1 cellular context compared by ENCODE assay signal in genomic region chr10:306654-307185, GRCh38.
TF ChIP-seq lines count a peak whose summit lies in the region.

No MANE protein-coding gene starts in this region.

TF ChIP-seq in HepG2, 621 proteins besides CTCF, POLR2A, EP300 and RAD21 (continued from another document and continues in another):
- TF ChIP-seq, protein P1, sequence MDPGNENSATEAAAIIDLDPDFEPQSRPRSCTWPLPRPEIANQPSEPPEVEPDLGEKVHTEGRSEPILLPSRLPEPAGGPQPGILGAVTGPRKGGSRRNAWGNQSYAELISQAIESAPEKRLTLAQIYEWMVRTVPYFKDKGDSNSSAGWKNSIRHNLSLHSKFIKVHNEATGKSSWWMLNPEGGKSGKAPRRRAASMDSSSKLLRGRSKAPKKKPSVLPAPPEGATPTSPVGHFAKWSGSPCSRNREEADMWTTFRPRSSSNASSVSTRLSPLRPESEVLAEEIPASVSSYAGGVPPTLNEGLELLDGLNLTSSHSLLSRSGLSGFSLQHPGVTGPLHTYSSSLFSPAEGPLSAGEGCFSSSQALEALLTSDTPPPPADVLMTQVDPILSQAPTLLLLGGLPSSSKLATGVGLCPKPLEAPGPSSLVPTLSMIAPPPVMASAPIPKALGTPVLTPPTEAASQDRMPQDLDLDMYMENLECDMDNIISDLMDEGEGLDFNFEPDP (CRISPR knock-in tag; conservative IDR thresholded peaks at IDR 0.05): no peak
- no peak for TF ChIP-seq ZNF619 (CRISPR knock-in tag; IDR thresholded peaks at IDR 0.05)
- TF ChIP-seq SRSF9 (IDR thresholded peaks at IDR 0.05; ENCODE audit: borderline replicate concordance, insufficient read depth, low read depth, low read length, poor library complexity, severe bottlenecking): no peak
- TF ChIP-seq ZNF672 (CRISPR knock-in tag; IDR thresholded peaks at IDR 0.05): no peak
- TF ChIP-seq, protein P2, sequence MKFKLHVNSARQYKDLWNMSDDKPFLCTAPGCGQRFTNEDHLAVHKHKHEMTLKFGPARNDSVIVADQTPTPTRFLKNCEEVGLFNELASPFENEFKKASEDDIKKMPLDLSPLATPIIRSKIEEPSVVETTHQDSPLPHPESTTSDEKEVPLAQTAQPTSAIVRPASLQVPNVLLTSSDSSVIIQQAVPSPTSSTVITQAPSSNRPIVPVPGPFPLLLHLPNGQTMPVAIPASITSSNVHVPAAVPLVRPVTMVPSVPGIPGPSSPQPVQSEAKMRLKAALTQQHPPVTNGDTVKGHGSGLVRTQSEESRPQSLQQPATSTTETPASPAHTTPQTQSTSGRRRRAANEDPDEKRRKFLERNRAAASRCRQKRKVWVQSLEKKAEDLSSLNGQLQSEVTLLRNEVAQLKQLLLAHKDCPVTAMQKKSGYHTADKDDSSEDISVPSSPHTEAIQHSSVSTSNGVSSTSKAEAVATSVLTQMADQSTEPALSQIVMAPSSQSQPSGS (CRISPR knock-in tag; IDR thresholded peaks at IDR 0.05): no peak
- no peak for TF ChIP-seq ZNF282 (IDR thresholded peaks at IDR 0.05; ENCODE audit: partially characterized antibody)
- no peak for TF ChIP-seq ZBTB1 (CRISPR knock-in tag; IDR thresholded peaks at IDR 0.05; ENCODE audit: borderline replicate concordance)
- no peak for TF ChIP-seq SKI (IDR thresholded peaks at IDR 0.05; ENCODE audit: partially characterized antibody)
- TF ChIP-seq LCORL (IDR thresholded peaks at IDR 0.05): no peak
- no peak for TF ChIP-seq LCORL (CRISPR knock-in tag; IDR thresholded peaks at IDR 0.05)
- no peak for TF ChIP-seq SNAI1 (CRISPR knock-in tag; IDR thresholded peaks at IDR 0.05; ENCODE audit: borderline replicate concordance)
- TF ChIP-seq ZSCAN21 (CRISPR knock-in tag; IDR thresholded peaks at IDR 0.05; ENCODE audit: borderline replicate concordance): no peak
- no peak for TF ChIP-seq KAT2B (IDR thresholded peaks at IDR 0.05; ENCODE audit: borderline replicate concordance, low read depth, low read length)
- TF ChIP-seq, protein P3, sequence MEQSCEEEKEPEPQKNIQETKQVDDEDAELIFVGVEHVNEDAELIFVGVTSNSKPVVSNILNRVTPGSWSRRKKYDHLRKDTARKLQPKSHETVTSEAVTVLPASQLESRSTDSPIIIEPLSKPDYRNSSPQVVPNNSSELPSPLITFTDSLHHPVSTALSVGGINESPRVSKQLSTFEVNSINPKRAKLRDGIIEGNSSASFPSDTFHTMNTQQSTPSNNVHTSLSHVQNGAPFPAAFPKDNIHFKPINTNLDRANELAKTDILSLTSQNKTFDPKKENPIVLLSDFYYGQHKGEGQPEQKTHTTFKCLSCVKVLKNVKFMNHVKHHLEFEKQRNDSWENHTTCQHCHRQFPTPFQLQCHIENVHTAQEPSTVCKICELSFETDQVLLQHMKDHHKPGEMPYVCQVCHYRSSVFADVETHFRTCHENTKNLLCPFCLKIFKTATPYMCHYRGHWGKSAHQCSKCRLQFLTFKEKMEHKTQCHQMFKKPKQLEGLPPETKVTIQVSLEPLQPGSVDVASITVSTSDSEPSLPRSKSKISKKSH (CRISPR knock-in tag; IDR thresholded peaks at IDR 0.05; ENCODE audit: borderline replicate concordance): no peak
- TF ChIP-seq, protein P4, sequence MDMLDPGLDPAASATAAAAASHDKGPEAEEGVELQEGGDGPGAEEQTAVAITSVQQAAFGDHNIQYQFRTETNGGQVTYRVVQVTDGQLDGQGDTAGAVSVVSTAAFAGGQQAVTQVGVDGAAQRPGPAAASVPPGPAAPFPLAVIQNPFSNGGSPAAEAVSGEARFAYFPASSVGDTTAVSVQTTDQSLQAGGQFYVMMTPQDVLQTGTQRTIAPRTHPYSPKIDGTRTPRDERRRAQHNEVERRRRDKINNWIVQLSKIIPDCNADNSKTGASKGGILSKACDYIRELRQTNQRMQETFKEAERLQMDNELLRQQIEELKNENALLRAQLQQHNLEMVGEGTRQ (IDR thresholded peaks at IDR 0.05; ENCODE audit: low read depth, low read length): no peak
- TF ChIP-seq, protein P4 (CRISPR knock-in tag; IDR thresholded peaks at IDR 0.05; ENCODE audit: borderline replicate concordance): no peak
- no peak for TF ChIP-seq TRAFD1 (CRISPR knock-in tag; IDR thresholded peaks at IDR 0.05; ENCODE audit: borderline replicate concordance)
- TF ChIP-seq IKZF1 (IDR thresholded peaks at IDR 0.05): no peak
- no peak for TF ChIP-seq RAD51 (IDR thresholded peaks at IDR 0.05; ENCODE audit: borderline replicate concordance)
- TF ChIP-seq ZNF121 (CRISPR knock-in tag; IDR thresholded peaks at IDR 0.05): no peak
- TF ChIP-seq ZSCAN20 (CRISPR knock-in tag; IDR thresholded peaks at IDR 0.05; ENCODE audit: borderline replicate concordance): no peak
- TF ChIP-seq GZF1 (CRISPR knock-in tag; IDR thresholded peaks at IDR 0.05): no peak
- TF ChIP-seq, protein P5, sequence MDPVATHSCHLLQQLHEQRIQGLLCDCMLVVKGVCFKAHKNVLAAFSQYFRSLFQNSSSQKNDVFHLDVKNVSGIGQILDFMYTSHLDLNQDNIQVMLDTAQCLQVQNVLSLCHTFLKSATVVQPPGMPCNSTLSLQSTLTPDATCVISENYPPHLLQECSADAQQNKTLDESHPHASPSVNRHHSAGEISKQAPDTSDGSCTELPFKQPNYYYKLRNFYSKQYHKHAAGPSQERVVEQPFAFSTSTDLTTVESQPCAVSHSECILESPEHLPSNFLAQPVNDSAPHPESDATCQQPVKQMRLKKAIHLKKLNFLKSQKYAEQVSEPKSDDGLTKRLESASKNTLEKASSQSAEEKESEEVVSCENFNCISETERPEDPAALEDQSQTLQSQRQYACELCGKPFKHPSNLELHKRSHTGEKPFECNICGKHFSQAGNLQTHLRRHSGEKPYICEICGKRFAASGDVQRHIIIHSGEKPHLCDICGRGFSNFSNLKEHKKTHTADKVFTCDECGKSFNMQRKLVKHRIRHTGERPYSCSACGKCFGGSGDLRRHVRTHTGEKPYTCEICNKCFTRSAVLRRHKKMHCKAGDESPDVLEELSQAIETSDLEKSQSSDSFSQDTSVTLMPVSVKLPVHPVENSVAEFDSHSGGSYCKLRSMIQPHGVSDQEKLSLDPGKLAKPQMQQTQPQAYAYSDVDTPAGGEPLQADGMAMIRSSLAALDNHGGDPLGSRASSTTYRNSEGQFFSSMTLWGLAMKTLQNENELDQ (CRISPR knock-in tag; IDR thresholded peaks at IDR 0.05; ENCODE audit: borderline replicate concordance): no peak
- no peak for TF ChIP-seq MAF1 (CRISPR knock-in tag; IDR thresholded peaks at IDR 0.05; ENCODE audit: borderline replicate concordance)
- TF ChIP-seq SRSF1 (optimal IDR thresholded peaks at IDR 0.05; ENCODE audit: low read depth, low read length): no peak
- TF ChIP-seq HNF4G (IDR thresholded peaks at IDR 0.05; ENCODE audit: borderline replicate concordance, low read depth, low read length): peak; percentile 55
- TF ChIP-seq HNF4G (CRISPR knock-in tag; IDR thresholded peaks at IDR 0.05; ENCODE audit: borderline replicate concordance, low read depth): no peak
- TF ChIP-seq, protein P6, sequence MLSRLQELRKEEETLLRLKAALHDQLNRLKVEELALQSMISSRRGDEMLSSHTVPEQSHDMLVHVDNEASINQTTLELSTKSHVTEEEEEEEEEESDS (CRISPR knock-in tag; IDR thresholded peaks at IDR 0.05; ENCODE audit: borderline replicate concordance): no peak
- no peak for TF ChIP-seq ZFP1 (CRISPR knock-in tag; IDR thresholded peaks at IDR 0.05)
- no peak for TF ChIP-seq POLR2G (IDR thresholded peaks at IDR 0.05; ENCODE audit: low read depth, low read length)
- TF ChIP-seq, protein P7, sequence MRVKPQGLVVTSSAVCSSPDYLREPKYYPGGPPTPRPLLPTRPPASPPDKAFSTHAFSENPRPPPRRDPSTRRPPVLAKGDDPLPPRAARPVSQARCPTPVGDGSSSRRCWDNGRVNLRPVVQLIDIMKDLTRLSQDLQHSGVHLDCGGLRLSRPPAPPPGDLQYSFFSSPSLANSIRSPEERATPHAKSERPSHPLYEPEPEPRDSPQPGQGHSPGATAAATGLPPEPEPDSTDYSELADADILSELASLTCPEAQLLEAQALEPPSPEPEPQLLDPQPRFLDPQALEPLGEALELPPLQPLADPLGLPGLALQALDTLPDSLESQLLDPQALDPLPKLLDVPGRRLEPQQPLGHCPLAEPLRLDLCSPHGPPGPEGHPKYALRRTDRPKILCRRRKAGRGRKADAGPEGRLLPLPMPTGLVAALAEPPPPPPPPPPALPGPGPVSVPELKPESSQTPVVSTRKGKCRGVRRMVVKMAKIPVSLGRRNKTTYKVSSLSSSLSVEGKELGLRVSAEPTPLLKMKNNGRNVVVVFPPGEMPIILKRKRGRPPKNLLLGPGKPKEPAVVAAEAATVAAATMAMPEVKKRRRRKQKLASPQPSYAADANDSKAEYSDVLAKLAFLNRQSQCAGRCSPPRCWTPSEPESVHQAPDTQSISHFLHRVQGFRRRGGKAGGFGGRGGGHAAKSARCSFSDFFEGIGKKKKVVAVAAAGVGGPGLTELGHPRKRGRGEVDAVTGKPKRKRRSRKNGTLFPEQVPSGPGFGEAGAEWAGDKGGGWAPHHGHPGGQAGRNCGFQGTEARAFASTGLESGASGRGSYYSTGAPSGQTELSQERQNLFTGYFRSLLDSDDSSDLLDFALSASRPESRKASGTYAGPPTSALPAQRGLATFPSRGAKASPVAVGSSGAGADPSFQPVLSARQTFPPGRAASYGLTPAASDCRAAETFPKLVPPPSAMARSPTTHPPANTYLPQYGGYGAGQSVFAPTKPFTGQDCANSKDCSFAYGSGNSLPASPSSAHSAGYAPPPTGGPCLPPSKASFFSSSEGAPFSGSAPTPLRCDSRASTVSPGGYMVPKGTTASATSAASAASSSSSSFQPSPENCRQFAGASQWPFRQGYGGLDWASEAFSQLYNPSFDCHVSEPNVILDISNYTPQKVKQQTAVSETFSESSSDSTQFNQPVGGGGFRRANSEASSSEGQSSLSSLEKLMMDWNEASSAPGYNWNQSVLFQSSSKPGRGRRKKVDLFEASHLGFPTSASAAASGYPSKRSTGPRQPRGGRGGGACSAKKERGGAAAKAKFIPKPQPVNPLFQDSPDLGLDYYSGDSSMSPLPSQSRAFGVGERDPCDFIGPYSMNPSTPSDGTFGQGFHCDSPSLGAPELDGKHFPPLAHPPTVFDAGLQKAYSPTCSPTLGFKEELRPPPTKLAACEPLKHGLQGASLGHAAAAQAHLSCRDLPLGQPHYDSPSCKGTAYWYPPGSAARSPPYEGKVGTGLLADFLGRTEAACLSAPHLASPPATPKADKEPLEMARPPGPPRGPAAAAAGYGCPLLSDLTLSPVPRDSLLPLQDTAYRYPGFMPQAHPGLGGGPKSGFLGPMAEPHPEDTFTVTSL (CRISPR knock-in tag; IDR thresholded peaks at IDR 0.05; ENCODE audit: borderline replicate concordance): no peak
- TF ChIP-seq RARA (CRISPR knock-in tag; IDR thresholded peaks at IDR 0.05): no peak
- peak; percentile 20 for TF ChIP-seq STAG1 (CRISPR knock-in tag; IDR thresholded peaks at IDR 0.05)
- TF ChIP-seq NFE2L2 (IDR thresholded peaks at IDR 0.05; ENCODE audit: low read length): no peak
- no peak for TF ChIP-seq ZBTB7B (CRISPR knock-in tag; IDR thresholded peaks at IDR 0.05)
- TF ChIP-seq CREM (IDR thresholded peaks at IDR 0.05): no peak
- no peak for TF ChIP-seq CREM (CRISPR knock-in tag; IDR thresholded peaks at IDR 0.05)
- peak; percentile 55; the same call in 1 of the 2 replicates for TF ChIP-seq SALL1 (CRISPR knock-in tag; IDR thresholded peaks at IDR 0.05)
- TF ChIP-seq BCL6 (CRISPR knock-in tag; IDR thresholded peaks at IDR 0.05): no peak
- TF ChIP-seq, protein P8, sequence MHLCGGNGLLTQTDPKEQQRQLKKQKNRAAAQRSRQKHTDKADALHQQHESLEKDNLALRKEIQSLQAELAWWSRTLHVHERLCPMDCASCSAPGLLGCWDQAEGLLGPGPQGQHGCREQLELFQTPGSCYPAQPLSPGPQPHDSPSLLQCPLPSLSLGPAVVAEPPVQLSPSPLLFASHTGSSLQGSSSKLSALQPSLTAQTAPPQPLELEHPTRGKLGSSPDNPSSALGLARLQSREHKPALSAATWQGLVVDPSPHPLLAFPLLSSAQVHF (CRISPR knock-in tag; IDR thresholded peaks at IDR 0.05): no peak
- no peak for TF ChIP-seq ZNF577 (CRISPR knock-in tag; IDR thresholded peaks at IDR 0.05; ENCODE audit: borderline replicate concordance, low read depth)
- no peak for TF ChIP-seq ZNF205 (CRISPR knock-in tag; IDR thresholded peaks at IDR 0.05)
- TF ChIP-seq ZMAT5 (CRISPR knock-in tag; IDR thresholded peaks at IDR 0.05; ENCODE audit: borderline replicate concordance, low read depth): no peak
- TF ChIP-seq SUZ12 (IDR thresholded peaks at IDR 0.05; ENCODE audit: low read depth, low read length): no peak
- no peak for TF ChIP-seq ZNF274 (CRISPR knock-in tag; IDR thresholded peaks at IDR 0.05)
- no peak for TF ChIP-seq ZNF101 (CRISPR knock-in tag; IDR thresholded peaks at IDR 0.05; ENCODE audit: borderline replicate concordance, low read depth)
- TF ChIP-seq ZNF326 (CRISPR knock-in tag; IDR thresholded peaks at IDR 0.05; ENCODE audit: borderline replicate concordance): no peak
- no peak for TF ChIP-seq HES4 (CRISPR knock-in tag; IDR thresholded peaks at IDR 0.05; ENCODE audit: borderline replicate concordance)
- TF ChIP-seq DMAP1 (CRISPR knock-in tag; IDR thresholded peaks at IDR 0.05): no peak
- TF ChIP-seq KMT2A (CRISPR knock-in tag; IDR thresholded peaks at IDR 0.05): no peak
- TF ChIP-seq ZNF44 (CRISPR knock-in tag; IDR thresholded peaks at IDR 0.05): no peak
- no peak for TF ChIP-seq E2F5 (CRISPR knock-in tag; conservative IDR thresholded peaks at IDR 0.05)
